Comparison of ENCODE assay signal across 8 cellular contexts in the genomic region with DNA sequence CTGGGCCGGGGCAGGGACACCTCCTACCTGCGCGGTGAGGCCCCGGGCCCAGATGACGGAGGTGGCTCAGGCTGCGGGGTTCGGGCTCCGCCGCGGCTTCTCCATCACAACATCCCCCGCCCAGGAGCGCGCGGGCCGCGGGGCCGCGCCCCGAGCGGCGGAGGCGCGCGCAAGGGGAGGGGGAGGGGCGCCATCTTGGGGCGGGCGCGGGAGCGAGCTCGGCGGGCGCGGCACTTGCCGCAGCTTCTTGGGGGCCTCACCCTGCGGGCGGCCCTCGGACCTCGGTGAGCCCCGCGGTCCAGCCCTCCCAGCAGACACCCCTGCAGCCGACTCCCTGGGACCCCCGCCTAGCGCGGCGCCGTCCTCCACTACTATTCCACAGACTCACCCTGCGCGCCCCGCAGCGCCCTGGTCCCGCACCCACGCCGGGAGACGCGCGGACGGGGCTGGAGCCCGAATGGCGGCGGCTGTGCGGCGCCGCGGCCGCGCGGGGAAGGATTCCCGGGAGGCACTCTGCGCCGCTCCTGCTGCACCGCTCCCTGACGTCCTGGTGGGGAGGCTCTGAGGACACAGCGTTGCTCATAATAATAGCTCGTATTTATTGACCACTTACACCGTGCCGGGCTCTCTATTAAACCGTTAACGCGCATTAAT. TPM values are rescaled to one million over a fixed set of nuclear protein-coding genes. Genes with fewer than 3 reads are reported as not detected.
DNase-seq lines count a peak whose midpoint lies in the region; ATAC-seq lines count a peak whose summit lies in the region.

A gene (minus strand): TSS at position 137 of the 654 bp plus-strand sequence. CDS start 7,747 bp downstream, outside the sequence.

- no peak for ATAC-seq in HG03457 (IDR thresholded peaks at IDR 0.05; ENCODE audit: unreplicated experiment)

- peaks cover 11% of the 10 kb centered on the region for H3K27me3 ChIP-seq in H7 (ENCODE audit: control insufficient read depth, insufficient read depth, low read length)

- no peaks in the 10 kb centered on the region; the same call in 1 of the 2 replicates for H3K36me3 ChIP-seq in H7 (replicated peaks; ENCODE audit: control insufficient read depth, insufficient read depth, low read length)

- H3K4me3 ChIP-seq in H7 (ENCODE audit: insufficient read depth, low read depth, low read length): peak within 1 kb of the TSS; percentile 82

- DNase-seq in DMS53 treated with DMSO at 0.1 percent for 48 hours (lab: John Stamatoyannopoulos, UW; ENCODE audit: unreplicated experiment): peak; percentile 52
- peak; percentile 98 for DNase-seq in H7
- peak; percentile 79 for DNase-seq in NCI-H345 (lab: John Stamatoyannopoulos, UW)
- DNase-seq in activated CD8-positive, alpha-beta memory T cell treated with anti-CD3 and anti-CD28 coated beads for 24 hours: peak; percentile 88
- peak; percentile 64 for DNase-seq in effector CD4-positive, alpha-beta T cell
- DNase-seq in lung microvascular endothelial cell (ENCODE audit: low read depth in 2 of 2): peak; percentile 64 to 70
- peak; percentile 32 to 74 (median 57) for DNase-seq in stimulated activated CD4-positive, alpha-beta T cell treated with anti-CD3 and anti-CD28 coated beads, TNF-alpha, amount 100 ng/mL, for 1 hour (ENCODE audit: low read depth in 3 of 3, low spot score in 1 of 3)

RNA-seq across cellular contexts. Expression of the gene that starts here (rescaled TPM):
- total RNA-seq in H7 (2014; rRNA removed; shearing (Covaris generic)): 42.5 and 57.2 TPM in 2 replicates
- 26.6 and 29.2 TPM in 2 replicates for total RNA-seq in lung microvascular endothelial cell
